ENCODE assay signal across 26 cellular contexts in the genomic region with DNA sequence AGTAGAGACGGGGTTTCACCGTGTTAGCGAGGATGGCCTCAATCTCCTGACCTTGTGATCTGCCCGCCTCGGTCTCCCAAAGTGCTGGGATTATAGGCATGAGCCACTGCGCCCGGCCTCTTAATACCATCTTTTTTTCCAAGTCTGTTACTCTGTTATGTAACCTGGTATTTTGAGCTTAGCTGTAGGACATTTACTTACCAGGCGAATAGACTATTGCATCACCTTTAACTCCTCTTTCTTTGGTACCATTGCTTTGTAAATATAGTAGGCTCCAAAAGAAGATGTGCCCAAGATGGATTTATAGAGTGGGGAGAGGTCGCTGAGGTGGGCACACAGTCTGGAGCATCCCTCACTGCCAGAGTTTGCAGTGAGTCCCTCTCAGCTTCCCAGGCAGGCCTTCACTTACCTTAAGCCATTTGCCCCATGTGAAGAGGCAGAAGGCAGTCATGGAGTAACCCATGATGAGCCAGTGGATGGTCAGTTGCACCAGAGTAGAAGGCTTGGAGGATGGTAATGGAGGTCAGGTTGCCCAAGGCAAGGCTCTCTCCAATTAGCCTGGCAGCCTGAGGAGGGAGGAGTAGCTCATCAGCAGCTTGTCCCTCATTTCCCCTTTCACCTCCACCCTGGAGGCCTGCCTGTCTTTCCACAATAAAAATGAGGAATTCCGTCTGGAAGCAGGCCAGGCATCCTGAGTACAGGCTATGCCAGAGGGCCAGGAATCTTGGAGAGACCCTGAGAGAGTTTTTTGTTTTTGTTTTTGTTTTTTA.
"Had no signal": no experiment of that assay in that cellular context is flagged by ENCODE, and none has a peak within 500 bp of the region (broad histone marks: within the 10 kb centered on the region; RNA-seq: fewer than 3 reads in every experiment).

No MANE protein-coding gene starts in this region.

- ATAC-seq: body of pancreas, heart right ventricle, left lung, lower lobe of right lung, mucosa of descending colon, T-helper 17 cell had no signal

- H3K9me3 ChIP-seq: adrenal gland, body of pancreas, heart right ventricle, left lung, lower lobe of right lung, mucosa of descending colon, spleen, testis, transverse colon had no signal

- H3K27me3 Mint-ChIP-seq: natural killer cell treated with Interleukin-12 subunit alpha and Interleukin-12 subunit beta and Interleukin-15 and Interleukin-18, amount 100 ng/mL, for 72 hours had no signal

- H3K9me3 Mint-ChIP-seq: activated naive CD8-positive, alpha-beta T cell treated with anti-CD3 and anti-CD28 coated beads for 36 hours; activated T-cell treated with anti-CD3 and anti-CD28 coated beads, Interleukin-2, amount 50 U/mL, for 72 hours; dendritic cell treated with granulocyte-macrophage colony-stimulating factor and Interleukin-4, amounts not matched to agents 40 ng/mL and 50 ng/mL, for 4 days; endodermal cell; natural killer cell treated with Interleukin-12 subunit alpha and Interleukin-12 subunit beta and Interleukin-15 and Interleukin-18, amount 100 ng/mL, for 72 hours had no signal

- H3K27ac ChIP-seq: adrenal gland, body of pancreas, foreskin keratinocyte, heart right ventricle, left lung, lower lobe of right lung, spleen, testis, transverse colon had no signal

- H3K4me1 Mint-ChIP-seq: activated naive CD8-positive, alpha-beta T cell treated with anti-CD3 and anti-CD28 coated beads for 36 hours; T-helper 17 cell had no signal

- DNase-seq: activated CD4-positive, alpha-beta T cell treated with anti-CD3 and anti-CD28 coated beads, Interleukin-2, amount 50 U/mL, for 1 hour; activated naive CD4-positive, alpha-beta T cell; activated naive CD8-positive, alpha-beta T cell treated with anti-CD3 and anti-CD28 coated beads for 36 hours; activated T-cell treated with anti-CD3 and anti-CD28 coated beads for 4 hours; activated T-cell treated with anti-CD3 and anti-CD28 coated beads, Interleukin-2, amount 50 U/mL, for 72 hours; adrenal gland; aorta; body of pancreas; caudate nucleus; endodermal cell; foreskin keratinocyte; heart right ventricle; kidney glomerular epithelial cell; left lung; lower lobe of right lung; mucosa of descending colon; posterior cingulate gyrus; right cardiac atrium; spleen; stimulated activated naive CD4-positive, alpha-beta T cell; T-helper 17 cell; T1000; testis; transverse colon had no signal

- H3K36me3 Mint-ChIP-seq: activated naive CD8-positive, alpha-beta T cell treated with anti-CD3 and anti-CD28 coated beads for 36 hours; natural killer cell treated with Interleukin-12 subunit alpha and Interleukin-12 subunit beta and Interleukin-15 and Interleukin-18, amount 100 ng/mL, for 72 hours had no signal

- H3K36me3 ChIP-seq: adrenal gland, heart right ventricle, left lung, lower lobe of right lung, spleen, transverse colon had no signal

- H3K27ac Mint-ChIP-seq: activated naive CD8-positive, alpha-beta T cell treated with anti-CD3 and anti-CD28 coated beads for 36 hours; activated T-cell treated with anti-CD3 and anti-CD28 coated beads, Interleukin-2, amount 50 U/mL, for 72 hours; dendritic cell treated with granulocyte-macrophage colony-stimulating factor and Interleukin-4, amounts not matched to agents 40 ng/mL and 50 ng/mL, for 4 days; endodermal cell; natural killer cell treated with Interleukin-12 subunit alpha and Interleukin-12 subunit beta and Interleukin-15 and Interleukin-18, amount 100 ng/mL, for 72 hours; T-helper 17 cell had no signal

- H3K4me3 Mint-ChIP-seq: activated naive CD8-positive, alpha-beta T cell treated with anti-CD3 and anti-CD28 coated beads for 36 hours; activated T-cell treated with anti-CD3 and anti-CD28 coated beads, Interleukin-2, amount 50 U/mL, for 72 hours; dendritic cell treated with granulocyte-macrophage colony-stimulating factor and Interleukin-4, amounts not matched to agents 40 ng/mL and 50 ng/mL, for 4 days; endodermal cell; natural killer cell treated with Interleukin-12 subunit alpha and Interleukin-12 subunit beta and Interleukin-15 and Interleukin-18, amount 100 ng/mL, for 72 hours; T-helper 17 cell had no signal

- H3K4me3 ChIP-seq: adrenal gland, body of pancreas, heart right ventricle, left lung, lower lobe of right lung, mucosa of descending colon, spleen, testis, transverse colon had no signal
